In genomic region chr11:34052036-34052607, GRCh38 we compare ENCODE assay signal across 1 cellular context.
TF ChIP-seq lines count a peak whose summit lies in the region.

No MANE protein-coding gene starts in this region.

TF ChIP-seq in HepG2, 621 proteins besides CTCF, POLR2A, EP300 and RAD21 (continued from another document and continues in another):
- TF ChIP-seq LBX2 (CRISPR knock-in tag; IDR thresholded peaks at IDR 0.05; ENCODE audit: borderline replicate concordance) = peak; percentile 23; the same call in 1 of the 2 replicates
- peak; percentile 13; the same call in 1 of the 2 replicates for TF ChIP-seq PHF8 (CRISPR knock-in tag; IDR thresholded peaks at IDR 0.05)
- TF ChIP-seq NFYB (CRISPR knock-in tag; IDR thresholded peaks at IDR 0.05) = no peak
- no peak for TF ChIP-seq MED13 (CRISPR knock-in tag; IDR thresholded peaks at IDR 0.05)
- TF ChIP-seq E2F2 (CRISPR knock-in tag; IDR thresholded peaks at IDR 0.05; ENCODE audit: borderline replicate concordance) = no peak
- no peak for TF ChIP-seq HOXA5 (CRISPR knock-in tag; IDR thresholded peaks at IDR 0.05)
- no peak for TF ChIP-seq MTA3 (CRISPR knock-in tag; IDR thresholded peaks at IDR 0.05)
- no peak for TF ChIP-seq ZNF235 (CRISPR knock-in tag; IDR thresholded peaks at IDR 0.05; ENCODE audit: borderline replicate concordance)
- TF ChIP-seq ZBTB10 (CRISPR knock-in tag; IDR thresholded peaks at IDR 0.05; ENCODE audit: borderline replicate concordance) = no peak
- TF ChIP-seq SIX1 (CRISPR knock-in tag; IDR thresholded peaks at IDR 0.05; ENCODE audit: borderline replicate concordance) = no peak
- TF ChIP-seq CEBPB (IDR thresholded peaks at IDR 0.05; ENCODE audit: borderline replicate concordance, low read depth, low read length) = no peak
- no peak for TF ChIP-seq EZH2 (conservative IDR thresholded peaks at IDR 0.05; ENCODE audit: low read depth, low read length)
- TF ChIP-seq CHD4 (IDR thresholded peaks at IDR 0.05; ENCODE audit: borderline replicate concordance, low read length) = no peak
- peak; percentile 61; the same call in 1 of the 2 replicates for TF ChIP-seq ZIK1 (CRISPR knock-in tag; IDR thresholded peaks at IDR 0.05; ENCODE audit: borderline replicate concordance, low read depth)
- TF ChIP-seq MLLT10 (CRISPR knock-in tag; IDR thresholded peaks at IDR 0.05) = no peak
- TF ChIP-seq TBX3 (IDR thresholded peaks at IDR 0.05; ENCODE audit: borderline replicate concordance) = no peak
- no peak for TF ChIP-seq ZNF253 (CRISPR knock-in tag; IDR thresholded peaks at IDR 0.05; ENCODE audit: borderline replicate concordance)
- peak; percentile 35 for TF ChIP-seq GABPB1 (CRISPR knock-in tag; IDR thresholded peaks at IDR 0.05)
- TF ChIP-seq NAIF1 (CRISPR knock-in tag; IDR thresholded peaks at IDR 0.05; ENCODE audit: borderline replicate concordance) = no peak
- TF ChIP-seq CBX1 (IDR thresholded peaks at IDR 0.05; ENCODE audit: low read depth) = peak; percentile 49
- no peak for TF ChIP-seq MZF1 (CRISPR knock-in tag; IDR thresholded peaks at IDR 0.05; ENCODE audit: borderline replicate concordance)
- TF ChIP-seq ZNF562 (CRISPR knock-in tag; IDR thresholded peaks at IDR 0.05; ENCODE audit: borderline replicate concordance) = no peak
- TF ChIP-seq ZNF564 (CRISPR knock-in tag; IDR thresholded peaks at IDR 0.05) = no peak
- no peak for TF ChIP-seq ZNF207 (IDR thresholded peaks at IDR 0.05; ENCODE audit: borderline replicate concordance)
- no peak for TF ChIP-seq KLF15 (CRISPR knock-in tag; IDR thresholded peaks at IDR 0.05; ENCODE audit: borderline replicate concordance)
- no peak for TF ChIP-seq ZNF605 (CRISPR knock-in tag; IDR thresholded peaks at IDR 0.05)
- TF ChIP-seq FOXP4 (CRISPR knock-in tag; IDR thresholded peaks at IDR 0.05) = no peak
- peak; percentile 61 for TF ChIP-seq DMAP1 (CRISPR knock-in tag; IDR thresholded peaks at IDR 0.05)
- no peak for TF ChIP-seq ZNF256 (CRISPR knock-in tag; conservative IDR thresholded peaks at IDR 0.05)
- no peak; the same call in 1 of the 2 replicates for TF ChIP-seq MYPOP (CRISPR knock-in tag; IDR thresholded peaks at IDR 0.05)
- no peak for TF ChIP-seq MED8 (CRISPR knock-in tag; IDR thresholded peaks at IDR 0.05; ENCODE audit: insufficient replicate concordance)
- no peak for TF ChIP-seq ZNF143 (CRISPR knock-in tag; IDR thresholded peaks at IDR 0.05)
- 0 out of 2 replicates have a peak, but pooled peaks have one; percentile 8 for TF ChIP-seq TBX2 (CRISPR knock-in tag; IDR thresholded peaks at IDR 0.05; ENCODE audit: borderline replicate concordance)
- TF ChIP-seq ZNF724P (CRISPR knock-in tag; IDR thresholded peaks at IDR 0.05; ENCODE audit: borderline replicate concordance) = 0 out of 2 replicates have a peak, but pooled peaks have one; percentile 3
- TF ChIP-seq BRF2 (CRISPR knock-in tag; IDR thresholded peaks at IDR 0.05) = no peak
- TF ChIP-seq CCAR2 (optimal IDR thresholded peaks at IDR 0.05; ENCODE audit: low read depth, low read length) = no peak
- TF ChIP-seq KLF12 (CRISPR knock-in tag; IDR thresholded peaks at IDR 0.05; ENCODE audit: borderline replicate concordance) = no peak
- no peak for TF ChIP-seq ZNF17 (CRISPR knock-in tag; IDR thresholded peaks at IDR 0.05)
- TF ChIP-seq NCOA1 (CRISPR knock-in tag; IDR thresholded peaks at IDR 0.05) = no peak
- TF ChIP-seq SP1 (IDR thresholded peaks at IDR 0.05) = no peak
- peak; percentile 59; the same call in 1 of the 2 replicates for TF ChIP-seq SP1 (CRISPR knock-in tag; IDR thresholded peaks at IDR 0.05)
- peak; percentile 57 for TF ChIP-seq HNRNPK (IDR thresholded peaks at IDR 0.05; ENCODE audit: low read depth, low read length, poor library complexity, severe bottlenecking)
- no peak for TF ChIP-seq ZBTB7B (CRISPR knock-in tag; IDR thresholded peaks at IDR 0.05)
- TF ChIP-seq POGK (CRISPR knock-in tag; conservative IDR thresholded peaks at IDR 0.05) = 0 out of 2 replicates have a peak, but pooled peaks have one; percentile 14
- TF ChIP-seq KAT8 (CRISPR knock-in tag; IDR thresholded peaks at IDR 0.05) = no peak
- no peak for TF ChIP-seq ZFP37 (CRISPR knock-in tag; IDR thresholded peaks at IDR 0.05; ENCODE audit: borderline replicate concordance)
- peak; percentile 15; the same call in 1 of the 2 replicates for TF ChIP-seq CSRNP2 (CRISPR knock-in tag; conservative IDR thresholded peaks at IDR 0.05; ENCODE audit: low read depth)
- peak; percentile 41; the same call in 1 of the 2 replicates for TF ChIP-seq TFDP1 (CRISPR knock-in tag; IDR thresholded peaks at IDR 0.05; ENCODE audit: borderline replicate concordance)
- no peak for TF ChIP-seq ZSCAN9 (CRISPR knock-in tag; IDR thresholded peaks at IDR 0.05; ENCODE audit: borderline replicate concordance)
- TF ChIP-seq HMGA1 (CRISPR knock-in tag; conservative IDR thresholded peaks at IDR 0.05) = no peak
- no peak for TF ChIP-seq ZNF513 (CRISPR knock-in tag; conservative IDR thresholded peaks at IDR 0.05)
- no peak for TF ChIP-seq PAWR (CRISPR knock-in tag; IDR thresholded peaks at IDR 0.05; ENCODE audit: borderline replicate concordance)
- no peak for TF ChIP-seq TCF7L2 (IDR thresholded peaks at IDR 0.05; ENCODE audit: low read depth, low read length)
- no peak; the same call in 1 of the 2 replicates for TF ChIP-seq MEIS2 (CRISPR knock-in tag; IDR thresholded peaks at IDR 0.05)
- no peak for TF ChIP-seq GLMP (CRISPR knock-in tag; IDR thresholded peaks at IDR 0.05; ENCODE audit: borderline replicate concordance)
- no peak for TF ChIP-seq ZSCAN29 (CRISPR knock-in tag; conservative IDR thresholded peaks at IDR 0.05)
- no peak for TF ChIP-seq ZNF670 (CRISPR knock-in tag; IDR thresholded peaks at IDR 0.05; ENCODE audit: borderline replicate concordance)
